ENCODE assay signal across 8 cellular contexts in the genomic region with DNA sequence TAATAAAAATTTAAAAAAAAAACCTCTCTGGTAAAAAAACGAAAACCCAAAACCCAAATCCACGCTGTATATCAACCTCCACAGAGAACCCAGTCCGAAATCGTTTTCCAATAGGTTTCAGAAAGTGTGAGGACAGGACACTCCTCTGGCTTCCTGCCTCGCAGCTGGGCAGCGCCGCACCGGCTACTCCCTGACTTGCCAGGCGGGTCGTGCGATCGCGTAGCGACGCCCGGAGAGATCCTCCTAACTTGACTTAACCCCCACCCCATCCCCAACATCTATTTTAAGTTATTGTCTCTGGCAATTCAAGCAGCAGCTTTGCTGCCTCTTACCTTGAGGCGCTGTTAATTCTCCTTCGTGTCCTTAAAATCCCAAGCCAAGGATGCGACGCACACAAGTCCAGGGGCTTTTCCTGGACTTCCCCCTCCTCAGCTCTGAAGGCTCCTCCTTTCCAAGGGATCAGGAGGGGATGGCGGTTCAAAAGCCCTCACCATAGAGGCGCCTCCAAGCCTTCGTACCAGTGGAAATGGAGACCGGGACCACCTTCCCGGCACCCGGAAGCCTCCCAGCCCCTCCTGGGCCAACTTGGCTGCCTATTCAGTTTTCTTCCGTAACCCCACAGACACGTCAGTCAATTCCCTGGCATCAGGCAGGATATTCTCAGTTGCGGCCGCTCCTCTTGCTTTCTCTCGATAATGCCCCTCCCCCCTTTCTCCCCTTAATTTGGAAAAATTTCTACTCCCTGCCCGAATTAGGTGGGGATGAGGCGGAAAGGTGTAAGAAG. TPM values are rescaled to one million over a fixed set of nuclear protein-coding genes. Genes with fewer than 3 reads are reported as not detected.
DNase-seq lines count a peak whose midpoint lies in the region; ATAC-seq and TF ChIP-seq lines count a peak whose summit lies in the region.

No MANE protein-coding gene starts in this region.

- no peaks in the 10 kb centered on the region for H3K9me3 Mint-ChIP-seq in activated naive CD4-positive, alpha-beta T cell treated with anti-CD3 and anti-CD28 coated beads for 36 hours

- H3K27me3 Mint-ChIP-seq in activated naive CD4-positive, alpha-beta T cell treated with anti-CD3 and anti-CD28 coated beads for 36 hours (ENCODE audit: low read depth), result peaks cover 59% of the 10 kb centered on the region

- H3K4me3 ChIP-seq in fibroblast of villous mesenchyme (ENCODE audit: low read depth, low read length), result peak overlapping the region; percentile 69
- peak overlapping the region; percentile 36 for H3K4me3 ChIP-seq in psoas muscle

- no peaks in the 10 kb centered on the region for H3K4me1 ChIP-seq in psoas muscle

- no peak overlapping the region for H3K27ac Mint-ChIP-seq in activated naive CD4-positive, alpha-beta T cell treated with anti-CD3 and anti-CD28 coated beads for 36 hours

- H3K9me3 ChIP-seq in psoas muscle, result no peaks in the 10 kb centered on the region

- H3K4me1 Mint-ChIP-seq in activated naive CD4-positive, alpha-beta T cell treated with anti-CD3 and anti-CD28 coated beads for 36 hours (ENCODE audit: low read depth), result peaks cover 19% of the 10 kb centered on the region

- peaks cover 0 to 53% (median 18%) of the 10 kb centered on the region in 3 donors for H3K27me3 ChIP-seq in psoas muscle (ENCODE audit: insufficient read depth in 3 of 3, low read length in 2 of 3)

- no peak for TF ChIP-seq CTCF in fibroblast of villous mesenchyme (IDR thresholded peaks at IDR 0.05; ENCODE audit: insufficient read depth, low read depth, low read length)
- no peak for TF ChIP-seq CTCF in psoas muscle (IDR thresholded peaks at IDR 0.05)

- no peaks in the 10 kb centered on the region for H3K36me3 ChIP-seq in psoas muscle (ENCODE audit: insufficient read depth in 1 of 2, low read depth in 1 of 2)

- H3K36me3 Mint-ChIP-seq in activated naive CD4-positive, alpha-beta T cell treated with anti-CD3 and anti-CD28 coated beads for 36 hours (ENCODE audit: low read depth), result no peaks in the 10 kb centered on the region

- ATAC-seq in psoas muscle (no peak), HG03571 (IDR thresholded peaks at IDR 0.05; ENCODE audit: unreplicated experiment) (no peak)

- intact Hi-C loops in activated naive CD4-positive, alpha-beta T cell treated with anti-CD3 and anti-CD28 coated beads for 36 hours (cut with micrococcal nuclease), result no loop called here
- intact Hi-C loops in psoas muscle (cut with DNase I), result no loop called here

- peak overlapping the region; percentile 36 for H3K4me3 Mint-ChIP-seq in activated naive CD4-positive, alpha-beta T cell treated with anti-CD3 and anti-CD28 coated beads for 36 hours

- CTCF ChIA-PET in activated naive CD4-positive, alpha-beta T cell treated with anti-CD3 and anti-CD28 coated beads for 36 hours (lab: Charles Lee), result interaction anchor here (0.7 to 0.9 kb wide), 2 partner anchors 10 to 11 kb away, joined by 4 to 5 read pairs; no protein-coding TSS in a partner anchor

- no peak for DNase-seq in activated naive CD4-positive, alpha-beta T cell treated with anti-CD3 and anti-CD28 coated beads for 36 hours
- no peak for DNase-seq in activated naive CD4-positive, alpha-beta T cell treated with anti-CD3 and anti-CD28 coated beads, Interleukin-2, amount 50 U/mL, for 16 hours
- peak; percentile 46 for DNase-seq in OCI-M1 (lab: John Stamatoyannopoulos, UW)
- DNase-seq in fibroblast of villous mesenchyme (ENCODE audit: low read depth), result peak; percentile 13
- DNase-seq in psoas muscle, result peak in 1 of 2 donors; percentile 38
- DNase-seq in activated gamma-delta T cell (lab: John Stamatoyannopoulos, UW), result no peak
- no peak for DNase-seq in cerebellar cortex (ENCODE audit: low spot score)

- 0 to 1% (median 1%) methylated on average over 32 to 33 of the region's 33 CpGs for WGBS in psoas muscle, 3 donors

- H3K27ac ChIP-seq in psoas muscle, result no peak overlapping the region

RNA-seq across cellular contexts. Expression of a gene that starts 0.6 kb away (rescaled TPM):
- total RNA-seq in activated naive CD4-positive, alpha-beta T cell treated with anti-CD3 and anti-CD28 coated beads for 36 hours, result not detected
- total RNA-seq in fibroblast of villous mesenchyme (0.43 and 0.64 TPM in 2 replicates), psoas muscle (under 1 TPM in 1 of 4 donors, not detected in 3; 0.24 TPM)
- not detected for polyA plus RNA-seq in psoas muscle

Comparison
In these comparisons a context has a peak if more than half of its experiments do, and no peak if none do; other contexts are left out.
1. DNase-seq: peak in OCI-M1 (single experiment) and fibroblast of villous mesenchyme (single experiment); none in activated naive CD4-positive, alpha-beta T cell treated with anti-CD3 and anti-CD28 coated beads for 36 hours (single experiment), activated naive CD4-positive, alpha-beta T cell treated with anti-CD3 and anti-CD28 coated beads, Interleukin-2, amount 50 U/mL, for 16 hours (single experiment), activated gamma-delta T cell (single experiment) and cerebellar cortex (single experiment).